9 cellular contexts compared by ENCODE assay signal in genomic region chr22:23182289-23183106, GRCh38. TPM values are rescaled to one million over a fixed set of nuclear protein-coding genes. Genes with fewer than 3 reads are reported as not detected.
A peak's percentile ranks its signal among the peaks of the same experiment; 100 is the strongest.
DNase-seq lines count a peak whose midpoint lies in the region; ATAC-seq, FAIRE-seq and TF ChIP-seq lines count a peak whose summit lies in the region.
"Had no signal": no experiment of that assay in that cellular context is flagged by ENCODE, and none has a peak within 500 bp of the region (broad histone marks: within the 10 kb centered on the region; RNA-seq: fewer than 3 reads in every experiment).

No MANE protein-coding gene starts in this region.

- no peak overlapping the region for H2AFZ ChIP-seq in astrocyte (ENCODE audit: low read depth, low read length)

- H3K4me1 ChIP-seq in cardiac muscle cell (ENCODE audit: low read depth) (peaks cover 21% of the 10 kb centered on the region), astrocyte (ENCODE audit: insufficient read depth, low read length) (peaks cover 39% of the 10 kb centered on the region)

- H3K9me3 Mint-ChIP-seq in astrocyte (ENCODE audit: unreplicated experiment) = no peaks in the 10 kb centered on the region

- no peaks in the 10 kb centered on the region for H3K27me3 Mint-ChIP-seq in astrocyte (ENCODE audit: low read depth, unreplicated experiment)

- intact Hi-C loops in Right ventricle myocardium superior (cut with DNase I) = loop anchor here (5.0 kb wide), 1 partner anchor 40 kb away; no protein-coding TSS in a partner anchor

- H3K36me3 Mint-ChIP-seq in astrocyte (ENCODE audit: low read depth, unreplicated experiment) = peaks cover 10% of the 10 kb centered on the region

- H3K36me3 ChIP-seq in cardiac muscle cell (no peaks in the 10 kb centered on the region), astrocyte (ENCODE audit: insufficient read depth, low read length) (no peaks in the 10 kb centered on the region)

- DNase-seq in cardiac muscle cell (ENCODE audit: low read depth in 1 of 2, low spot score in 1 of 2) = peak in 1 of 2 donors; percentile 43
- no peak for DNase-seq in Right ventricle myocardium superior
- DNase-seq in RWPE1 (ENCODE audit: low spot score) = peak; percentile 71
- DNase-seq in astrocyte (ENCODE audit: low read depth) = peak; percentile 31
- DNase-seq in stimulated activated CD4-positive, alpha-beta T cell treated with anti-CD3 and anti-CD28 coated beads, TNF-alpha, amount 100 ng/mL, for 24 hours (ENCODE audit: low read depth in 3 of 3) = peak in 2 of 3 experiments; percentile 59 to 70
- no peak for DNase-seq in ecto neural progenitor cell (ENCODE audit: low spot score)
- DNase-seq in GM19240 (ENCODE audit: insufficient read length, low spot score) = no peak

- peak overlapping the region; percentile 86 for H3K4me2 ChIP-seq in astrocyte (ENCODE audit: low read length)

- H3K4me1 Mint-ChIP-seq in astrocyte (ENCODE audit: low read depth, unreplicated experiment) = peaks cover 24% of the 10 kb centered on the region

- H3K27ac Mint-ChIP-seq in astrocyte (ENCODE audit: unreplicated experiment) = no peak overlapping the region

- peak overlapping the region; percentile 76 for H3K4me3 ChIP-seq in cardiac muscle cell
- peak overlapping the region; percentile 68 for H3K4me3 ChIP-seq in astrocyte (ENCODE audit: insufficient read depth, low read depth, low read length)

- POLR2A ChIA-PET in RWPE1 (lab: Yijun Ruan, JAX; ENCODE audit: low non-redundant PET) = no interaction called here

- no peak for TF ChIP-seq CTCF in cardiac muscle cell (IDR thresholded peaks at IDR 0.05; ENCODE audit: low read depth, low read length)
- TF ChIP-seq CTCF in RWPE1 (conservative IDR thresholded peaks at IDR 0.05; ENCODE audit: low read depth) = no peak
- no peak for TF ChIP-seq CTCF in astrocyte (IDR thresholded peaks at IDR 0.05; ENCODE audit: insufficient read depth, low read depth, low read length)

- H3K79me2 ChIP-seq in astrocyte (ENCODE audit: insufficient read depth, low read length) = peaks cover 62% of the 10 kb centered on the region

- H3K27me3 ChIP-seq in cardiac muscle cell (no peaks in the 10 kb centered on the region), astrocyte (ENCODE audit: insufficient read depth, low read length) (no peaks in the 10 kb centered on the region), layer of hippocampus (ENCODE audit: control insufficient read depth, insufficient read depth, low read length) (no peaks in the 10 kb centered on the region)

- CTCF ChIA-PET in RWPE1 (lab: Yijun Ruan, JAX) = interaction anchor here (0.6 to 2.3 kb wide), 2 partner anchors 11 to 100 kb away, joined by 3 to 13 read pairs; no protein-coding TSS in a partner anchor

- peak overlapping the region; percentile 83 for H3K4me3 Mint-ChIP-seq in astrocyte (ENCODE audit: unreplicated experiment)

- H3K9ac ChIP-seq in astrocyte (ENCODE audit: low read length) = peak overlapping the region; percentile 20

- H3K27ac ChIP-seq in cardiac muscle cell = peak overlapping the region; percentile 23
- peak overlapping the region; percentile 81 for H3K27ac ChIP-seq in RWPE1
- H3K27ac ChIP-seq in astrocyte (ENCODE audit: low read depth, low read length) = no peak overlapping the region
- peak overlapping the region; percentile 30 for H3K27ac ChIP-seq in layer of hippocampus (ENCODE audit: low read depth, low read length)

- H4K20me1 ChIP-seq in astrocyte (ENCODE audit: insufficient read depth, low read length) = peaks cover 61% of the 10 kb centered on the region

- H3K9me3 ChIP-seq in cardiac muscle cell (ENCODE audit: low read depth) (no peaks in the 10 kb centered on the region), astrocyte (ENCODE audit: insufficient read depth, low read depth, low read length) (no peaks in the 10 kb centered on the region)

- no peak for ATAC-seq in Right ventricle myocardium superior (ENCODE audit: poor library complexity)

- no peak for FAIRE-seq in astrocyte (lab: Jason Lieb, UNC)
- FAIRE-seq: islet of Langerhans had no signal

RNA-seq across cellular contexts. Expression of gene BCR, which starts 2.2 kb away (rescaled TPM):
- total RNA-seq in cardiac muscle cell (40.9 and 53.1 TPM in 2 replicates), Right ventricle myocardium superior (28.2 TPM), astrocyte (41.2 and 48.9 TPM in 2 replicates)
- polyA plus RNA-seq in cardiac muscle cell = 30.1 and 30.9 TPM in 2 replicates

RNA-seq across cellular contexts. Expression of gene RAB36, which starts 37.2 kb away (rescaled TPM):
- 2.9 and 3.7 TPM in 2 replicates for total RNA-seq in cardiac muscle cell
- 6.7 and 7.1 TPM in 2 replicates for polyA plus RNA-seq in cardiac muscle cell
- 0.35 TPM for total RNA-seq in Right ventricle myocardium superior
- total RNA-seq in astrocyte = 5.0 and 5.2 TPM in 2 replicates

RNA-seq across cellular contexts. Expression of gene RSPH14, which starts 40.7 kb away (rescaled TPM):
- 4.0 and 6.7 TPM in 2 replicates for total RNA-seq in cardiac muscle cell
- polyA plus RNA-seq in cardiac muscle cell = 5.8 and 6.6 TPM in 2 replicates
- total RNA-seq in Right ventricle myocardium superior = not detected
- total RNA-seq in astrocyte = not detected in 2 replicates

Comparison
In these comparisons a context has a peak if more than half of its experiments do, and no peak if none do; other contexts are left out.
1. DNase-seq: peak in RWPE1 (single experiment), astrocyte (single experiment) and stimulated activated CD4-positive, alpha-beta T cell treated with anti-CD3 and anti-CD28 coated beads, TNF-alpha, amount 100 ng/mL, for 24 hours (2 of 3); none in Right ventricle myocardium superior (single experiment), ecto neural progenitor cell (single experiment) and GM19240 (single experiment).